In the genomic region with DNA sequence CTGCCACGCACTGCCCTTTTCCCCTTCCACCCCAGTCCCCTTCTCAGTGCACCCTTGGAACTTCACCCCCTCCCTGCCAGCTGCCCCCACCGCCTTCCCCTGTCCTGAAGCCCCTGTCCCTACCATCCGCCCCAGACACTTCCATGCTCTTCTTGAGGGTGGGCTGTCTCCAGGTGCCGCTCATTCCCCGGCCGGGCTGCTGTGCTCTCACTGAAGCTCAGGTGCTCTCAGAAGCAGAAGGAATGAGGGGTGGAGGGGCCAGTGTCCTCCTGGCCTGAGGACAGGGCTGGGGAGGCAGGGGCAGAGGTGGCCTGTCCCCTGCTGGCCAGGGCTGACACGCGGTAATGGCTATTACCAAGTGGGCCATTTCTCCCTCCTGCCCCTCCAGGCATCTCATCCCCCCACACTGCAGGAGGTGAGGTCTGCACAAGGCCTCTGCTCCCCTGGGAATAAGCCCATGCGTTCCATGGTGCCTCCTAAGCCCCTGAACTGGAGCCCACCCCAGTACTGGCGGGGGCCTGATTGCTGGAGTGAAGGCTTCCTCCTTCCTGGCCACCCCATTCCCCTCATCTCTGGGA, we compare ENCODE assay signal across 11 cellular contexts. TPM values are rescaled to one million over a fixed set of nuclear protein-coding genes. Genes with fewer than 3 reads are reported as not detected.
DNase-seq lines count a peak whose midpoint lies in the region; ATAC-seq, FAIRE-seq and TF ChIP-seq lines count a peak whose summit lies in the region.
"Had no signal": no experiment of that assay in that cellular context is flagged by ENCODE, and none has a peak within 500 bp of the region (broad histone marks: within the 10 kb centered on the region; RNA-seq: fewer than 3 reads in every experiment).

No MANE protein-coding gene starts in this region.

- ATAC-seq in T-helper 17 cell (no peak), naive B cell (ENCODE audit: low read depth in 2 of 2) (no peak), GM19455 (IDR thresholded peaks at IDR 0.05; ENCODE audit: unreplicated experiment) (no peak), left colon (no peak)
- ATAC-seq: GM23338 had no signal

- H3K27me3 Mint-ChIP-seq in T-helper 17 cell = no peaks in the 10 kb centered on the region
- H3K27me3 Mint-ChIP-seq in naive B cell = no peaks in the 10 kb centered on the region

- no peaks in the 10 kb centered on the region for H3K27me3 ChIP-seq in BE2C

- H3K4me3 Mint-ChIP-seq in T-helper 17 cell (peak overlapping the region; percentile 71), naive B cell (peak overlapping the region in 4 of 8 donors; percentile 18 to 92 (median 42))
- H3K4me3 Mint-ChIP-seq: GM23338 had no signal

- H3K36me3 Mint-ChIP-seq in T-helper 17 cell (ENCODE audit: low read depth) = no peaks in the 10 kb centered on the region
- H3K36me3 Mint-ChIP-seq in naive B cell = peaks cover 0 to 8% of the 10 kb centered on the region in 2 donors

- H3K4me1 Mint-ChIP-seq in T-helper 17 cell (peaks cover 40% of the 10 kb centered on the region), naive B cell (peaks cover 48 to 70% (median 55%) of the 10 kb centered on the region in 3 donors)

- no peak for FAIRE-seq in HTR-8/SVneo (lab: Jason Lieb, UNC)
- FAIRE-seq: frontal cortex had no signal

- H3K4me3 ChIP-seq in BE2C (ENCODE audit: low read depth, low read length) = peak overlapping the region; percentile 11; the same call in 1 of the 2 replicates
- H3K4me3 ChIP-seq: GM23338, mucosa of descending colon had no signal

- peaks cover 36% of the 10 kb centered on the region for H3K4me1 ChIP-seq in BE2C

- no peak for TF ChIP-seq CTCF in BE2C (IDR thresholded peaks at IDR 0.05; ENCODE audit: low read depth, low read length)
- TF ChIP-seq CTCF in GM10266 (IDR thresholded peaks at IDR 0.05; ENCODE audit: control insufficient read depth, insufficient read depth, low read depth, missing control alignments) = peak; percentile 21

- no peaks in the 10 kb centered on the region for H3K9me3 ChIP-seq in BE2C
- H3K9me3 ChIP-seq in T-helper 17 cell (ENCODE audit: control insufficient read depth, low read length, poor library complexity, severe bottlenecking) = no peaks in the 10 kb centered on the region
- H3K9me3 ChIP-seq: mucosa of descending colon had no signal

- intact Hi-C loops in left colon (cut with DNase I, micrococcal nuclease) = no loop called here

- DNase-seq in BE2C = no peak
- DNase-seq in GM10266 (ENCODE audit: extremely low spot score) = no peak
- DNase-seq in T-helper 17 cell = no peak
- DNase-seq in naive B cell = no peak
- DNase-seq in HTR-8/SVneo (ENCODE audit: insufficient read length, low spot score) = no peak
- DNase-seq in left colon = no peak
- DNase-seq in OCI-M2 (lab: John Stamatoyannopoulos, UW; ENCODE audit: unreplicated experiment) = no peak

- no peaks in the 10 kb centered on the region for H3K36me3 ChIP-seq in BE2C

- H3K27ac Mint-ChIP-seq in T-helper 17 cell = peak overlapping the region; percentile 83
- peak overlapping the region in 4 of 6 donors; percentile 51 to 84 (median 71) for H3K27ac Mint-ChIP-seq in naive B cell
- H3K27ac Mint-ChIP-seq: GM23338 had no signal

- peaks cover 0 to 2% (median 0%) of the 10 kb centered on the region in 7 donors for H3K9me3 Mint-ChIP-seq in naive B cell

RNA-seq across cellular contexts. Expression of gene BID, which starts 6.6 kb away (rescaled TPM):
- polyA plus RNA-seq in BE2C (2012; ENCODE audit: insufficient read depth, insufficient read length, low read depth) = 55.8 TPM
- 10 to 100 TPM; 18.3 to 24.2 TPM for total RNA-seq in T-helper 17 cell
- polyA plus RNA-seq in naive B cell (ENCODE audit: low read depth in 6 of 6) = 10 to 100 TPM; 18.2 to 29.9 (median 23.1) TPM
- total RNA-seq in left colon = 10 to 100 TPM; 26.5 to 33.2 TPM
